Comparison of ENCODE assay signal across 14 cellular contexts in genomic region chr11:35147273-35147672, GRCh38. TPM values are rescaled to one million over a fixed set of nuclear protein-coding genes. Genes with fewer than 3 reads are reported as not detected.
DNase-seq lines count a peak whose midpoint lies in the region; ATAC-seq, FAIRE-seq and TF ChIP-seq lines count a peak whose summit lies in the region.
"Had no signal": no experiment of that assay in that cellular context is flagged by ENCODE, and none has a peak within 500 bp of the region (broad histone marks: within the 10 kb centered on the region; RNA-seq: fewer than 3 reads in every experiment).

No MANE protein-coding gene starts in this region.

- intact Hi-C loops in spleen (cut with DNase I; ENCODE audit: low total_unique reads), result no loop called here

- peak overlapping the region; percentile 92 for H3K27ac Mint-ChIP-seq in T-helper 1 cell treated with Interleukin-12 subunit alpha and Interleukin-12 subunit beta and Interleukin-4 antibody, amounts not matched to agents 30 μg/mL and 1 μg/mL, for 36 hours
- H3K27ac Mint-ChIP-seq in astrocyte (ENCODE audit: unreplicated experiment), result no peak overlapping the region
- H3K27ac Mint-ChIP-seq: WTC11 had no signal

- peaks cover 94% of the 10 kb centered on the region for H4K20me1 ChIP-seq in astrocyte (ENCODE audit: insufficient read depth, low read length)

- TF ChIP-seq CTCF in astrocyte (IDR thresholded peaks at IDR 0.05; ENCODE audit: insufficient read depth, low read depth, low read length) (no peak), spleen (IDR thresholded peaks at IDR 0.05 in 8 of 11, conservative IDR thresholded peaks at IDR 0.05 in 3 of 11) (no peak)

- no peaks in the 10 kb centered on the region for H3K27me3 Mint-ChIP-seq in T-helper 1 cell treated with Interleukin-12 subunit alpha and Interleukin-12 subunit beta and Interleukin-4 antibody, amounts not matched to agents 30 μg/mL and 1 μg/mL, for 36 hours (ENCODE audit: low read depth)
- H3K27me3 Mint-ChIP-seq in astrocyte (ENCODE audit: low read depth, unreplicated experiment), result no peaks in the 10 kb centered on the region

- H3K4me3 ChIP-seq in astrocyte (ENCODE audit: insufficient read depth, low read depth, low read length) (no peak overlapping the region), spleen (no peak overlapping the region)
- H3K4me3 ChIP-seq: heart right ventricle had no signal

- H3K4me2 ChIP-seq in astrocyte (ENCODE audit: low read length), result peak overlapping the region; percentile 12

- FAIRE-seq in astrocyte (lab: Jason Lieb, UNC), result no peak

- peaks cover 64% of the 10 kb centered on the region for H3K36me3 Mint-ChIP-seq in T-helper 1 cell treated with Interleukin-12 subunit alpha and Interleukin-12 subunit beta and Interleukin-4 antibody, amounts not matched to agents 30 μg/mL and 1 μg/mL, for 36 hours (ENCODE audit: low read depth)
- H3K36me3 Mint-ChIP-seq in astrocyte (ENCODE audit: low read depth, unreplicated experiment), result peaks cover 10% of the 10 kb centered on the region
- H3K36me3 Mint-ChIP-seq: WTC11 had no signal

- H3K36me3 ChIP-seq in astrocyte (ENCODE audit: insufficient read depth, low read length) (peaks cover 16% of the 10 kb centered on the region), spleen (peaks cover 0 to 36% (median 0%) of the 10 kb centered on the region in 6 donors)

- H3K27me3 ChIP-seq in astrocyte (ENCODE audit: insufficient read depth, low read length) (no peaks in the 10 kb centered on the region), spleen (replicated peaks in 1 of 7) (no peaks in the 10 kb centered on the region)
- H3K27me3 ChIP-seq: heart right ventricle had no signal

- peak overlapping the region; percentile 80 for H3K4me3 Mint-ChIP-seq in T-helper 1 cell treated with Interleukin-12 subunit alpha and Interleukin-12 subunit beta and Interleukin-4 antibody, amounts not matched to agents 30 μg/mL and 1 μg/mL, for 36 hours
- H3K4me3 Mint-ChIP-seq in astrocyte (ENCODE audit: unreplicated experiment), result no peak overlapping the region
- H3K4me3 Mint-ChIP-seq: WTC11 had no signal

- no peak for DNase-seq in T-helper 1 cell
- DNase-seq in M059J (ENCODE audit: low read depth), result peak; percentile 25
- no peak for DNase-seq in astrocyte (ENCODE audit: low read depth)
- no peak for DNase-seq in spleen
- DNase-seq in NCI-H748 (lab: John Stamatoyannopoulos, UW; ENCODE audit: unreplicated experiment), result no peak
- DNase-seq in DMS 273 treated with DMSO at 0.1 percent for 48 hours (lab: John Stamatoyannopoulos, UW), result no peak
- DNase-seq: activated gamma-delta T cell treated with Interleukin-2 at 50 U/mL for 16 hours; HCEC 1CT; heart right ventricle; stimulated activated CD4-positive, alpha-beta T cell treated with anti-CD3 and anti-CD28 coated beads, Interleukin-2, amount 100 ng/mL, for 48 hours had no signal

- no peak overlapping the region for H3K9ac ChIP-seq in astrocyte (ENCODE audit: low read length)

- H3K27ac ChIP-seq in astrocyte (ENCODE audit: low read depth, low read length) (no peak overlapping the region), spleen (peak overlapping the region in 5 of 8 donors; percentile 6 to 97 (median 94))
- H3K27ac ChIP-seq: 22Rv1 had no signal

- no peak for TF ChIP-seq POLR2A in spleen (IDR thresholded peaks at IDR 0.05)

- H3K79me2 ChIP-seq in astrocyte (ENCODE audit: insufficient read depth, low read length), result peaks cover 99% of the 10 kb centered on the region

- no peak overlapping the region for H2AFZ ChIP-seq in astrocyte (ENCODE audit: low read depth, low read length)

- peaks cover 54% of the 10 kb centered on the region for H3K4me1 ChIP-seq in astrocyte (ENCODE audit: insufficient read depth, low read length)
- peaks cover 52 to 100% (median 84%) of the 10 kb centered on the region in 6 donors for H3K4me1 ChIP-seq in spleen

- H3K9me3 Mint-ChIP-seq in T-helper 1 cell treated with Interleukin-12 subunit alpha and Interleukin-12 subunit beta and Interleukin-4 antibody, amounts not matched to agents 30 μg/mL and 1 μg/mL, for 36 hours, result peaks cover 9% of the 10 kb centered on the region
- H3K9me3 Mint-ChIP-seq in astrocyte (ENCODE audit: unreplicated experiment), result no peaks in the 10 kb centered on the region
- H3K9me3 Mint-ChIP-seq: WTC11 had no signal

- H3K9me3 ChIP-seq in astrocyte (ENCODE audit: insufficient read depth, low read depth, low read length), result no peaks in the 10 kb centered on the region
- H3K9me3 ChIP-seq in spleen, result no peaks in the 10 kb centered on the region

- H3K4me1 Mint-ChIP-seq in T-helper 1 cell treated with Interleukin-12 subunit alpha and Interleukin-12 subunit beta and Interleukin-4 antibody, amounts not matched to agents 30 μg/mL and 1 μg/mL, for 36 hours (ENCODE audit: low read depth), result peaks cover 78% of the 10 kb centered on the region
- H3K4me1 Mint-ChIP-seq in astrocyte (ENCODE audit: low read depth, unreplicated experiment), result peaks cover 42% of the 10 kb centered on the region

- no peak for ATAC-seq in HG03025 (IDR thresholded peaks at IDR 0.05; ENCODE audit: low FRiP score, unreplicated experiment)
- ATAC-seq: heart right ventricle, WTC11 had no signal

RNA-seq across cellular contexts. Expression of gene CD44, which starts 8.3 kb away (rescaled TPM):
- total RNA-seq in M059J (2014; rRNA removed; shearing (Covaris generic)), result 405 and 667 TPM in 2 replicates
- total RNA-seq in astrocyte (148 and 154 TPM in 2 replicates), spleen (100 to 1,000 TPM; 200 to 521 (median 348) TPM)
- polyA plus RNA-seq in spleen, result 100 to 1,000 TPM in 1 of 3 donors, 10 to 100 TPM in 2; 60.9 to 103 (median 71.8) TPM
